8 cellular contexts compared by ENCODE assay signal in genomic region chr6:32175322-32175710, GRCh38. TPM values are rescaled to one million over a fixed set of nuclear protein-coding genes. Genes with fewer than 3 reads are reported as not detected.
A peak's percentile ranks its signal among the peaks of the same experiment; 100 is the strongest.
DNase-seq lines count a peak whose midpoint lies in the region; ATAC-seq and TF ChIP-seq lines count a peak whose summit lies in the region.

No MANE protein-coding gene starts in this region.

- peak overlapping the region; percentile 92 to 98 (median 95) for H3K4me3 Mint-ChIP-seq in T-cell

- peaks cover 71 to 85% (median 74%) of the 10 kb centered on the region in 3 donors for H3K4me1 Mint-ChIP-seq in T-cell

- peak overlapping the region; percentile 74 to 78 for H3K27ac Mint-ChIP-seq in T-cell

- peaks cover 27% of the 10 kb centered on the region for H3K4me1 ChIP-seq in rectal smooth muscle tissue (ENCODE audit: control insufficient read depth, insufficient read depth, low read length)

- H3K36me3 ChIP-seq in rectal smooth muscle tissue (ENCODE audit: control insufficient read depth, insufficient read depth, low read length) = peaks cover 14% of the 10 kb centered on the region

- no peaks in the 10 kb centered on the region for H3K9me3 Mint-ChIP-seq in T-cell

- no peak for TF ChIP-seq CTCF in fibroblast of pulmonary artery (IDR thresholded peaks at IDR 0.05; ENCODE audit: low read length, missing control alignments)
- TF ChIP-seq CTCF in GM10248 (IDR thresholded peaks at IDR 0.05; ENCODE audit: control extremely low read depth, extremely low read depth, low read depth, missing control alignments) = no peak

- no peaks in the 10 kb centered on the region for H3K27me3 ChIP-seq in rectal smooth muscle tissue (ENCODE audit: control insufficient read depth, insufficient read depth, low read length)

- no peak for DNase-seq in T-cell
- DNase-seq in fibroblast of pulmonary artery (ENCODE audit: low read depth) = no peak
- DNase-seq in GM10248 (ENCODE audit: extremely low spot score) = no peak
- DNase-seq in stimulated activated naive CD4-positive, alpha-beta T cell (lab: John Stamatoyannopoulos, UW) = no peak

- POLR2A ChIA-PET in T-cell (lab: Charles Lee) (no interaction called here), GM10248 (lab: Yijun Ruan, JAX) (no interaction called here)

- H3K27ac ChIP-seq in rectal smooth muscle tissue (ENCODE audit: low read depth, low read length) = peak overlapping the region; percentile 99

- ATAC-seq in T-cell (replicated peaks in 1 of 4) (no peak), HG03442 (IDR thresholded peaks at IDR 0.05; ENCODE audit: unreplicated experiment) (no peak), HG02571 (IDR thresholded peaks at IDR 0.05; ENCODE audit: unreplicated experiment) (no peak)

- H3K9ac ChIP-seq in rectal smooth muscle tissue (ENCODE audit: low read length) = peak overlapping the region; percentile 83

- peaks cover 13% of the 10 kb centered on the region for H3K36me3 Mint-ChIP-seq in T-cell

- no peaks in the 10 kb centered on the region for H3K27me3 Mint-ChIP-seq in T-cell

- CTCF ChIA-PET in T-cell (lab: Charles Lee) (no interaction called here), GM10248 (lab: Yijun Ruan, JAX) (no interaction called here)

- peak overlapping the region; percentile 81 for H3K4me3 ChIP-seq in GM08714 (ENCODE audit: low read length)
- H3K4me3 ChIP-seq in fibroblast of pulmonary artery (replicated peaks; ENCODE audit: low read depth, low read length) = peak overlapping the region; percentile 87
- H3K4me3 ChIP-seq in rectal smooth muscle tissue (ENCODE audit: low read length) = peak overlapping the region; percentile 94

RNA-seq across cellular contexts. Expression of gene AGPAT1, which starts 0.6 kb away (rescaled TPM):
- 10 to 100 TPM; 23.5 to 34.6 (median 31.0) TPM for total RNA-seq in T-cell

RNA-seq across cellular contexts. Expression of gene RNF5, which starts 2.9 kb away (rescaled TPM):
- total RNA-seq in T-cell = 10 to 100 TPM; 23.6 to 49.3 (median 44.6) TPM

RNA-seq across cellular contexts. Expression of gene AGER, which starts 8.7 kb away (rescaled TPM):
- total RNA-seq in T-cell = 10 to 100 TPM; 42.6 to 81.4 (median 67.7) TPM

RNA-seq across cellular contexts. Expression of gene EGFL8, which starts 10.9 kb away (rescaled TPM):
- total RNA-seq in T-cell = 10 to 100 TPM; 13.9 to 18.9 (median 16.9) TPM

RNA-seq across cellular contexts. Expression of gene PBX2, which starts 14.7 kb away (rescaled TPM):
- total RNA-seq in T-cell = 100 to 1,000 TPM; 124 to 171 (median 148) TPM
